Comparison of ENCODE assay signal across 15 cellular contexts in genomic region chr5:170301149-170301548, GRCh38. TPM values are rescaled to one million over a fixed set of nuclear protein-coding genes. Genes with fewer than 3 reads are reported as not detected.
DNase-seq lines count a peak whose midpoint lies in the region; ATAC-seq and TF ChIP-seq lines count a peak whose summit lies in the region.
"Had no signal": no experiment of that assay in that cellular context is flagged by ENCODE, and none has a peak within 500 bp of the region (broad histone marks: within the 10 kb centered on the region; RNA-seq: fewer than 3 reads in every experiment).

No MANE protein-coding gene starts in this region.

- H3K27me3 ChIP-seq in DND-41 (ENCODE audit: insufficient read depth, low read length, poor library complexity) (no peaks in the 10 kb centered on the region), sigmoid colon (no peaks in the 10 kb centered on the region), lower lobe of right lung (ENCODE audit: low read depth) (no peaks in the 10 kb centered on the region)
- H3K27me3 ChIP-seq: cardiac muscle cell, esophagus squamous epithelium, left lung had no signal

- no peak for DNase-seq in CD14-positive monocyte (ENCODE audit: low spot score)
- no peak for DNase-seq in DND-41
- no peak for DNase-seq in central memory CD8-positive, alpha-beta T cell (ENCODE audit: low spot score in 2 of 2)
- peak; percentile 20 for DNase-seq in sigmoid colon
- no peak for DNase-seq in NCI-H446 treated with DMSO at 0.1 percent for 48 hours (lab: John Stamatoyannopoulos, UW)
- no peak for DNase-seq in lower lobe of right lung
- DNase-seq: esophagus squamous epithelium, NCI-H1105 treated with DMSO at 0.1 percent for 48 hours, NCI-H526, SHP77 had no signal

- peak overlapping the region; percentile 52 to 64 for H3K4me3 Mint-ChIP-seq in CD14-positive monocyte
- peak overlapping the region; percentile 44 for H3K4me3 Mint-ChIP-seq in central memory CD8-positive, alpha-beta T cell

- TF ChIP-seq CTCF in CD14-positive monocyte (IDR thresholded peaks at IDR 0.05) = no peak
- no peak for TF ChIP-seq CTCF in DND-41 (IDR thresholded peaks at IDR 0.05; ENCODE audit: borderline replicate concordance, extremely low read depth, low read length, poor library complexity, severe bottlenecking)
- TF ChIP-seq CTCF in sigmoid colon (IDR thresholded peaks at IDR 0.05) = no peak
- no peak for TF ChIP-seq CTCF in lower lobe of right lung (IDR thresholded peaks at IDR 0.05)

- no peaks in the 10 kb centered on the region; the same call in 1 of the 2 replicates for H3K36me3 ChIP-seq in DND-41 (ENCODE audit: insufficient read depth, low read length)
- no peaks in the 10 kb centered on the region for H3K36me3 ChIP-seq in sigmoid colon
- no peaks in the 10 kb centered on the region for H3K36me3 ChIP-seq in lower lobe of right lung
- H3K36me3 ChIP-seq: cardiac muscle cell, esophagus squamous epithelium, left lung had no signal

- H3K36me3 Mint-ChIP-seq in CD14-positive monocyte = peaks cover 0 to 5% of the 10 kb centered on the region in 2 donors
- peaks cover 14% of the 10 kb centered on the region for H3K36me3 Mint-ChIP-seq in central memory CD8-positive, alpha-beta T cell (ENCODE audit: insufficient read depth)

- H3K27me3 Mint-ChIP-seq in CD14-positive monocyte (ENCODE audit: low read depth in 3 of 3) = peaks cover 0 to 2% (median 0%) of the 10 kb centered on the region in 3 donors
- H3K27me3 Mint-ChIP-seq in central memory CD8-positive, alpha-beta T cell = no peaks in the 10 kb centered on the region

- H3K4me3 ChIP-seq in DND-41 (ENCODE audit: low read depth in 1 of 2, low read length in 2 of 2) (no peak overlapping the region), sigmoid colon (no peak overlapping the region), lower lobe of right lung (no peak overlapping the region)
- H3K4me3 ChIP-seq: cardiac muscle cell, esophagus squamous epithelium, left lung had no signal

- peaks cover 0 to 3% (median 0%) of the 10 kb centered on the region in 7 donors for H3K9me3 Mint-ChIP-seq in CD14-positive monocyte
- H3K9me3 Mint-ChIP-seq in central memory CD8-positive, alpha-beta T cell = no peaks in the 10 kb centered on the region

- H3K27ac ChIP-seq in DND-41 (ENCODE audit: low read length) (peak overlapping the region; percentile 37), sigmoid colon (peak overlapping the region in 1 of 4 donors; percentile 9), lower lobe of right lung (no peak overlapping the region)
- H3K27ac ChIP-seq: cardiac muscle cell had no signal

- H3K4me1 Mint-ChIP-seq in CD14-positive monocyte = peaks cover 67% of the 10 kb centered on the region
- peaks cover 61% of the 10 kb centered on the region for H3K4me1 Mint-ChIP-seq in central memory CD8-positive, alpha-beta T cell

- ATAC-seq in DND-41 (ENCODE audit: insufficient read depth, low read depth) (no peak), HG03135 (IDR thresholded peaks at IDR 0.05; ENCODE audit: unreplicated experiment) (no peak), lower lobe of right lung (no peak)
- no peak for ATAC-seq in central memory CD8-positive, alpha-beta T cell (replicated peaks; ENCODE audit: extremely low read depth, poor library complexity, severe bottlenecking)
- ATAC-seq: left lung, right cardiac atrium had no signal

- TF ChIP-seq EP300 in sigmoid colon (IDR thresholded peaks at IDR 0.05) = no peak

- no peak overlapping the region for H3K9ac ChIP-seq in DND-41 (ENCODE audit: low read depth, low read length)

- TF ChIP-seq POLR2A in sigmoid colon (IDR thresholded peaks at IDR 0.05) = no peak

- no peaks in the 10 kb centered on the region for H4K20me1 ChIP-seq in DND-41 (ENCODE audit: insufficient read depth, low read length)

- WGBS in sigmoid colon, 2 donors = 74 to 86% methylated on average over 9 of the region's 9 CpGs

- peaks cover 68% of the 10 kb centered on the region for H3K4me1 ChIP-seq in DND-41 (ENCODE audit: insufficient read depth, low read length)
- peaks cover 0 to 16% (median 9%) of the 10 kb centered on the region in 4 donors for H3K4me1 ChIP-seq in sigmoid colon
- peaks cover 41% of the 10 kb centered on the region for H3K4me1 ChIP-seq in lower lobe of right lung

- no peak overlapping the region for H3K4me2 ChIP-seq in DND-41 (ENCODE audit: insufficient read depth, low read length)

- peaks cover 27% of the 10 kb centered on the region for H3K79me2 ChIP-seq in DND-41 (ENCODE audit: insufficient read depth, low read length)

- no peak overlapping the region for H2AFZ ChIP-seq in DND-41 (ENCODE audit: low read depth, low read length)

- H3K9me3 ChIP-seq in DND-41 (ENCODE audit: insufficient read depth, low read length, severe bottlenecking) (no peaks in the 10 kb centered on the region), sigmoid colon (no peaks in the 10 kb centered on the region), lower lobe of right lung (no peaks in the 10 kb centered on the region)
- H3K9me3 ChIP-seq: esophagus squamous epithelium, left lung had no signal

- H3K27ac Mint-ChIP-seq in CD14-positive monocyte = peak overlapping the region; percentile 95 to 100 (median 96)
- H3K27ac Mint-ChIP-seq in central memory CD8-positive, alpha-beta T cell (ENCODE audit: low read depth) = no peak overlapping the region

- intact Hi-C loops in CD14-positive monocyte (cut with micrococcal nuclease) = loop anchor here in 1 of 2 donors (5.0 kb wide), 1 partner anchor 34 kb away; no protein-coding TSS in a partner anchor
- intact Hi-C loops in sigmoid colon (cut with DNase I) = no loop called here
- intact Hi-C loops in lower lobe of right lung (cut with DNase I) = no loop called here

RNA-seq across cellular contexts. Expression of gene LCP2, which starts 3.6 kb away (rescaled TPM):
- polyA plus RNA-seq in CD14-positive monocyte = 10 to 100 TPM; 52.0 to 89.5 TPM
- 10 to 100 TPM; 10.2 to 17.2 (median 13.6) TPM for total RNA-seq in sigmoid colon
- polyA plus RNA-seq in sigmoid colon = 10 to 100 TPM in 1 of 3 donors, 1 to 10 TPM in 2; 5.4 to 22.3 (median 8.6) TPM
- 82.9 TPM for total RNA-seq in lower lobe of right lung
- total RNA-seq: cardiac muscle cell, osteoblast had no signal
- polyA plus RNA-seq: cardiac muscle cell had no signal
